ENCODE assay signal across 6 cellular contexts in genomic region chr5:41234475-41234874, GRCh38. TPM values are rescaled to one million over a fixed set of nuclear protein-coding genes. Genes with fewer than 3 reads are reported as not detected.
"Had no signal": no experiment of that assay in that cellular context is flagged by ENCODE, and none has a peak within 500 bp of the region (broad histone marks: within the 10 kb centered on the region; RNA-seq: fewer than 3 reads in every experiment).

No MANE protein-coding gene starts in this region.

- H3K4me3 Mint-ChIP-seq: GM23338, H9 had no signal

- DNase-seq: H9, HCEC 1CT, IMR-90 had no signal

- H3K4me3 ChIP-seq: GM23338 had no signal

- H3K27ac Mint-ChIP-seq: GM23338, H9 had no signal

- ATAC-seq: GM23338 had no signal

- H3K4me1 Mint-ChIP-seq: GM23338, H9 had no signal

RNA-seq across cellular contexts. Expression of gene C6, which starts 21.1 kb away (rescaled TPM):
- total RNA-seq: GM23338, H1, H9, HT-29 had no signal
- polyA plus RNA-seq: GM23338, H1 had no signal
